8 cellular contexts compared by ENCODE assay signal in genomic region chr14:68786491-68787234, GRCh38. TPM values are rescaled to one million over a fixed set of nuclear protein-coding genes. Genes with fewer than 3 reads are reported as not detected.
DNase-seq lines count a peak whose midpoint lies in the region; ATAC-seq and TF ChIP-seq lines count a peak whose summit lies in the region.

No MANE protein-coding gene starts in this region.

- no peak overlapping the region for H2AFZ ChIP-seq in GM23338

- peak overlapping the region; percentile 85 for H3K27ac ChIP-seq in GM23338 (ENCODE audit: low read depth)
- peak overlapping the region; percentile 98 to 100 (median 99) for H3K27ac ChIP-seq in sigmoid colon

- H3K4me1 ChIP-seq in GM23338 (ENCODE audit: insufficient read depth) (peaks cover 12% of the 10 kb centered on the region; the same call in 1 of the 2 replicates), sigmoid colon (peaks cover 0 to 34% (median 32%) of the 10 kb centered on the region in 4 donors)

- no peak for TF ChIP-seq POLR2A in sigmoid colon (IDR thresholded peaks at IDR 0.05)

- H3K27ac Mint-ChIP-seq in GM23338 = peak overlapping the region; percentile 75
- peak overlapping the region; percentile 78 for H3K27ac Mint-ChIP-seq in activated T-cell treated with anti-CD3 and anti-CD28 coated beads, Interleukin-2, amount 50 U/mL, for 72 hours

- peaks cover 56% of the 10 kb centered on the region for H3K36me3 Mint-ChIP-seq in GM23338 (ENCODE audit: low read depth)
- peaks cover 25 to 32% of the 10 kb centered on the region in 2 donors for H3K36me3 Mint-ChIP-seq in activated T-cell treated with anti-CD3 and anti-CD28 coated beads, Interleukin-2, amount 50 U/mL, for 72 hours (ENCODE audit: insufficient read depth in 2 of 2)

- peaks cover 27% of the 10 kb centered on the region for H3K79me2 ChIP-seq in GM23338 (replicated peaks; ENCODE audit: insufficient read depth)

- H3K4me3 ChIP-seq in GM23338 (no peak overlapping the region), sigmoid colon (no peak overlapping the region)

- H3K4me2 ChIP-seq in GM23338 = no peak overlapping the region

- 60 to 69% methylated on average over 7 of the region's 7 CpGs for WGBS in sigmoid colon, 2 donors

- H3K9me3 Mint-ChIP-seq in GM23338 = peaks cover 8% of the 10 kb centered on the region
- no peaks in the 10 kb centered on the region for H3K9me3 Mint-ChIP-seq in activated T-cell treated with anti-CD3 and anti-CD28 coated beads, Interleukin-2, amount 50 U/mL, for 72 hours

- peaks cover 41% of the 10 kb centered on the region for H3K4me1 Mint-ChIP-seq in GM23338
- peaks cover 73% of the 10 kb centered on the region for H3K4me1 Mint-ChIP-seq in activated T-cell treated with anti-CD3 and anti-CD28 coated beads, Interleukin-2, amount 50 U/mL, for 72 hours (ENCODE audit: low read depth)

- no peaks in the 10 kb centered on the region for H3K9me3 ChIP-seq in sigmoid colon

- H3K4me3 Mint-ChIP-seq in GM23338 = no peak overlapping the region; the same call in 2 of the 3 replicates
- peak overlapping the region; percentile 73 to 86 for H3K4me3 Mint-ChIP-seq in activated T-cell treated with anti-CD3 and anti-CD28 coated beads, Interleukin-2, amount 50 U/mL, for 72 hours

- peak in 1 of 4 donors; percentile 19 for TF ChIP-seq EP300 in sigmoid colon (IDR thresholded peaks at IDR 0.05)

- DNase-seq in GM23338 (ENCODE audit: low spot score) (peak; percentile 62), glomerular visceral epithelial cell (ENCODE audit: extremely low spot score) (peak; percentile 86), sigmoid colon (peak; percentile 81), NCI-H2029 (lab: John Stamatoyannopoulos, UW) (no peak), NCI-H1417 (lab: John Stamatoyannopoulos, UW) (no peak), NCI-H1436 (lab: John Stamatoyannopoulos, UW) (no peak)
- no peak for DNase-seq in activated T-cell treated with anti-CD3 and anti-CD28 coated beads, Interleukin-2, amount 50 U/mL, for 72 hours

- TF ChIP-seq CTCF in GM23338 (conservative IDR thresholded peaks at IDR 0.05; ENCODE audit: low read depth in 2 of 2) = no peak
- no peak for TF ChIP-seq CTCF in sigmoid colon (IDR thresholded peaks at IDR 0.05)

- peaks cover 17% of the 10 kb centered on the region for H3K9me2 ChIP-seq in GM23338 (ENCODE audit: insufficient read depth)

- H3K27me3 ChIP-seq in GM23338 (ENCODE audit: insufficient read depth) (no peaks in the 10 kb centered on the region), sigmoid colon (no peaks in the 10 kb centered on the region)

- H3K27me3 Mint-ChIP-seq in GM23338 (ENCODE audit: insufficient read depth, low read depth, poor library complexity) = peaks cover 41% of the 10 kb centered on the region
- no peaks in the 10 kb centered on the region for H3K27me3 Mint-ChIP-seq in activated T-cell treated with anti-CD3 and anti-CD28 coated beads, Interleukin-2, amount 50 U/mL, for 72 hours (ENCODE audit: low read depth)

- intact Hi-C loops in sigmoid colon (cut with DNase I) = loop anchor here (2.0 kb wide), 2 partner anchors 198 to 544 kb away; no protein-coding TSS in a partner anchor

- peaks cover 41% of the 10 kb centered on the region for H3F3A ChIP-seq in GM23338 (replicated peaks; ENCODE audit: low read depth)

- peaks cover 13% of the 10 kb centered on the region for H4K20me1 ChIP-seq in GM23338 (replicated peaks; ENCODE audit: insufficient read depth)

- H3K36me3 ChIP-seq in GM23338 (ENCODE audit: insufficient read depth) (peaks cover 28% of the 10 kb centered on the region), sigmoid colon (peaks cover 24 to 46% (median 30%) of the 10 kb centered on the region in 4 donors)

- ATAC-seq in GM23338 = peak; percentile 14
- ATAC-seq in activated T-cell treated with anti-CD3 and anti-CD28 coated beads, Interleukin-2, amount 50 U/mL, for 72 hours (replicated peaks in 1 of 2) = no peak
- no peak for ATAC-seq in HG02588 (IDR thresholded peaks at IDR 0.05; ENCODE audit: unreplicated experiment)

TF ChIP-seq in GM23338, 12 proteins besides CTCF, POLR2A, EP300 and RAD21:
- no peak for TF ChIP-seq EZH2phosphoT487 (IDR thresholded peaks at IDR 0.05; ENCODE audit: unreplicated experiment)
- TF ChIP-seq REST (IDR thresholded peaks at IDR 0.05; ENCODE audit: unreplicated experiment) = no peak
- TF ChIP-seq POLR2AphosphoS5 (IDR thresholded peaks at IDR 0.05; ENCODE audit: low read depth) = peak; percentile 83
- TF ChIP-seq CREB1 (CRISPR knock-in tag; IDR thresholded peaks at IDR 0.05; ENCODE audit: low read depth) = no peak
- TF ChIP-seq NANOG (IDR thresholded peaks at IDR 0.05; ENCODE audit: borderline replicate concordance) = no peak
- TF ChIP-seq EZH2 (IDR thresholded peaks at IDR 0.05; ENCODE audit: low read depth, unreplicated experiment) = no peak
- no peak for TF ChIP-seq STAT1 (IDR thresholded peaks at IDR 0.05; ENCODE audit: unreplicated experiment)
- TF ChIP-seq ZNF114 (CRISPR knock-in tag; IDR thresholded peaks at IDR 0.05) = no peak

RNA-seq across cellular contexts. Expression of gene ZFP36L1, which starts 6.2 kb away (rescaled TPM):
- 108 and 148 TPM in 2 replicates for total RNA-seq in GM23338 (2014; rRNA removed; shearing (Covaris generic))
- polyA plus RNA-seq in GM23338 (2016; fragmentation: Nextera tagmentation; extraction: Ambion mirVana) (359 and 382 TPM in 2 replicates), sigmoid colon (100 to 1,000 TPM in 1 of 3 donors, 10 to 100 TPM in 2; 26.6 to 141 (median 52.9) TPM)
- 10 to 100 TPM; 95.0 TPM for total RNA-seq in activated T-cell treated with anti-CD3 and anti-CD28 coated beads, Interleukin-2, amount 50 U/mL, for 72 hours
- 100 to 1,000 TPM; 217 to 413 (median 239) TPM for total RNA-seq in sigmoid colon

Comparison
In these comparisons a context has a peak if more than half of its experiments do, and no peak if none do; other contexts are left out.
1. DNase-seq: peak in GM23338 (single experiment), glomerular visceral epithelial cell (single experiment) and sigmoid colon (single experiment); none in activated T-cell treated with anti-CD3 and anti-CD28 coated beads, Interleukin-2, amount 50 U/mL, for 72 hours (0 of 2), NCI-H2029 (single experiment), NCI-H1417 (0 of 3) and NCI-H1436 (single experiment).